In the genomic region with DNA sequence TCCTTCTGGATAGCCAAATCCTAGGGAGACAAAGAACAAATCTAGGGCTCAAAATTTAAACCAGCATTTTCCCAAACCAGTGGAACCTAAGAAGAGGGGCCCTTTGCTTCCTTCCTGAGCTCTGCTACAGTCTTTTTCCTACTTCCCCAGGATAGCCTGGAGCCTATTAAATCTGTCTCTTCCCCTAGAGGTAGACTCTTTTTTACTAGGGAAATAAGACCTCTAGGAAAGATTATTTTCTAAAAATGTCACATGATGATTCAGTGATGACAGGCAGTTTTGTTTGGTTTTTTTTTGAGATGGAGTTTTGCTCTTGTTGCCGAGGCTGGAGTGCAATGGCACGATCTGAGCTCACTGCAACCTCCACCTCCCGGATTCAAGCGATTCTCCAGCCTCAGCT, we compare ENCODE assay signal across 1 cellular context.
A peak's percentile ranks its signal among the peaks of the same experiment; 100 is the strongest.
TF ChIP-seq lines count a peak whose summit lies in the region.

No MANE protein-coding gene starts in this region.

TF ChIP-seq in K562, 482 proteins besides CTCF, POLR2A, EP300 and RAD21:
- no peak for TF ChIP-seq ZNF57 (CRISPR knock-in tag; IDR thresholded peaks at IDR 0.05)
- 0 out of 2 replicates have a peak, but pooled peaks have one; percentile 16 for TF ChIP-seq SUPT5H (IDR thresholded peaks at IDR 0.05)
